Comparison of ENCODE assay signal across 12 cellular contexts in the genomic region with DNA sequence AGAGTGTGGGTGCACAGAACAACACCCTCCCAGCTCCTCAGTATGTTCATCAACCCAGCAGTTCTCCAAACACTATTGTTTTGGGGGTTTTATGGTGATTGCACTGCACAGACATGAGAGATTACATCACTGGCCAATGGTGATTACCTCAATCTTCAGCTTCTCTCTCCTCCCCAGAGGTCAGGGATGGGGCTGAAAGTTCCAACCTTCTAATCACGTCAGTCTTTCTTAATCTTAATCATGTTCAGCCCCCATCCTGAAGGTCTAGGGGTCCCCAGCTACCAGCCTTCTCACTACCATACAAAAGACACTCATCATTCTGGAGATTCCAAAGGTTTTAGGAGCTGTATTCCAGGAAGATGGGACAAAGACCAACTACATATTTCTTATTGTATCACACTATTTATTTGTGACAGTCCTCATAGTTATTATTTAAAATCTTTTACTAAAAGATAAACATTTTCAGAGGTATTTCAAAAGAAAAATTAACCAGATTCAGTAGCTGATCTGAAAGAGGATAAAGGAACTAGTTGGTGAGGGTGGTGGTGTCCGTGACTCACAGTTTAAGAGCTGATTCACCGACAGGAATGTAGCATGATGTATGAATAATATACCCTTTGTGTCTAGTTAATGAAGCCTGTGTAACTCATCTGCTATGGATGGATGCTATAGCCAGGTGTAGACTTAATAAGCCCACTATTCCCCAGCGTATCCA. TPM values are rescaled to one million over a fixed set of nuclear protein-coding genes. Genes with fewer than 3 reads are reported as not detected.
A peak's percentile ranks its signal among the peaks of the same experiment; 100 is the strongest.
DNase-seq lines count a peak whose midpoint lies in the region; ATAC-seq and TF ChIP-seq lines count a peak whose summit lies in the region.
"Had no signal": no experiment of that assay in that cellular context is flagged by ENCODE, and none has a peak within 500 bp of the region (broad histone marks: within the 10 kb centered on the region; RNA-seq: fewer than 3 reads in every experiment).

No MANE protein-coding gene starts in this region.

- H2AFZ ChIP-seq in mammary epithelial cell (ENCODE audit: low read depth, low read length), result peak overlapping the region; percentile 60

- H3K27me3 ChIP-seq in mammary epithelial cell (ENCODE audit: insufficient read depth, low read length), result no peaks in the 10 kb centered on the region
- H3K27me3 ChIP-seq in left lung, result no peaks in the 10 kb centered on the region

- CTCF ChIA-PET in mammary epithelial cell (lab: Charles Lee; ENCODE audit: low non-redundant PET), result no interaction called here

- H4K20me1 ChIP-seq in mammary epithelial cell (ENCODE audit: insufficient read depth, low read length), result no peaks in the 10 kb centered on the region

- H3K9me3 ChIP-seq in mammary epithelial cell (replicated peaks; ENCODE audit: insufficient read depth, low read length), result no peaks in the 10 kb centered on the region
- no peaks in the 10 kb centered on the region for H3K9me3 ChIP-seq in mucosa of descending colon
- no peaks in the 10 kb centered on the region for H3K9me3 ChIP-seq in left lung

- WGBS in mammary epithelial cell (ENCODE audit: low coverage, missing lambda C conversion rate), result 0% methylated on average over 4 of the region's 4 CpGs

- peak overlapping the region; percentile 93 for H3K27ac ChIP-seq in mammary epithelial cell (ENCODE audit: insufficient read depth, low read depth, low read length)
- no peak overlapping the region for H3K27ac ChIP-seq in left lung

- H3K4me3 ChIP-seq in mammary epithelial cell (replicated peaks in 1 of 3; ENCODE audit: insufficient read depth in 1 of 3, low read depth in 2 of 3, low read length in 3 of 3) (peak overlapping the region in 1 of 3 experiments; percentile 2), mucosa of descending colon (no peak overlapping the region), left lung (no peak overlapping the region)
- H3K4me3 ChIP-seq: skin epidermis had no signal

- ATAC-seq in mucosa of descending colon (peak; percentile 65), HG03280 (IDR thresholded peaks at IDR 0.05; ENCODE audit: unreplicated experiment) (no peak), GM21528 (IDR thresholded peaks at IDR 0.05; ENCODE audit: low FRiP score, unreplicated experiment) (no peak), HG03520 (IDR thresholded peaks at IDR 0.05; ENCODE audit: unreplicated experiment) (no peak), left lung (no peak)

- peak overlapping the region; percentile 76 for H3K4me2 ChIP-seq in mammary epithelial cell (ENCODE audit: insufficient read depth, low read depth, low read length)

- H3K4me1 ChIP-seq in mammary epithelial cell (ENCODE audit: insufficient read depth, low read length) (peaks cover 42% of the 10 kb centered on the region), mucosa of descending colon (ENCODE audit: low read depth) (peaks cover 15% of the 10 kb centered on the region), left lung (no peaks in the 10 kb centered on the region)

- peak overlapping the region; percentile 50 for H3K9ac ChIP-seq in mammary epithelial cell (ENCODE audit: insufficient read depth, low read length)

- intact Hi-C loops in mammary epithelial cell (cut with micrococcal nuclease), result no loop called here
- intact Hi-C loops in mucosa of descending colon (cut with DNase I, micrococcal nuclease), result no loop called here
- intact Hi-C loops in left lung (cut with DNase I), result no loop called here

- no peaks in the 10 kb centered on the region for H3K79me2 ChIP-seq in mammary epithelial cell (ENCODE audit: insufficient read depth, low read length)

- no peaks in the 10 kb centered on the region for H3K36me3 ChIP-seq in mammary epithelial cell (ENCODE audit: insufficient read depth, low read length)
- H3K36me3 ChIP-seq in mucosa of descending colon (ENCODE audit: low read depth), result no peaks in the 10 kb centered on the region
- H3K36me3 ChIP-seq in left lung, result no peaks in the 10 kb centered on the region

- in situ Hi-C loops in mammary epithelial cell (cut with MboI; ENCODE audit: low sequenced_read_pairs in 2 of 2), result no loop called here

- dilution Hi-C loops in mammary epithelial cell (cut with HindIII; ENCODE audit: low sequenced_read_pairs), result no loop called here

- BruUV-seq in mammary epithelial cell (replicated peaks; lab: Mats Ljungman, UMichigan), result TSS peak; percentile 78

- DNase-seq in EH (ENCODE audit: low read depth) (peak; percentile 88), NCI-H446 treated with DMSO at 0.1 percent for 48 hours (lab: John Stamatoyannopoulos, UW) (peak; percentile 57), mammary epithelial cell (peak; percentile 91), mucosa of descending colon (no peak), left lung (no peak)
- DNase-seq: activated CD4-positive, CD25-positive, alpha-beta regulatory T cell; GOT3 had no signal

- TF ChIP-seq CTCF in mammary epithelial cell (conservative IDR thresholded peaks at IDR 0.05 in 1 of 2, IDR thresholded peaks at IDR 0.05 in 1 of 2; ENCODE audit: extremely low read depth in 1 of 2, insufficient read depth in 1 of 2, low read depth in 1 of 2, low read length in 2 of 2), result no peak
- no peak for TF ChIP-seq CTCF in mucosa of descending colon (IDR thresholded peaks at IDR 0.05)
- no peak for TF ChIP-seq CTCF in left lung (IDR thresholded peaks at IDR 0.05)

RNA-seq across cellular contexts. Expression of gene RASEF, which starts 35.6 kb away (rescaled TPM):
- total RNA-seq in mammary epithelial cell, result 1 to 10 TPM; 1.5 to 3.3 TPM
- 1.1 TPM for polyA plus RNA-seq in mammary epithelial cell
- 0.93 TPM for polyA minus RNA-seq in mammary epithelial cell
- total RNA-seq in mucosa of descending colon, result 10 to 100 TPM; 17.2 to 40.7 (median 37.6) TPM
- total RNA-seq in left lung, result 10 to 100 TPM; 16.9 to 26.7 TPM
- total RNA-seq: myocyte had no signal

Comparison
In these comparisons a context has a peak if more than half of its experiments do, and no peak if none do; other contexts are left out.
1. DNase-seq: peak in EH (single experiment), NCI-H446 treated with DMSO at 0.1 percent for 48 hours (single experiment) and mammary epithelial cell (single experiment); none in mucosa of descending colon (0 of 3) and left lung (0 of 2).
2. RNA of gene RASEF, which starts 35.6 kb away (total RNA-seq): 17.2 to 40.7 TPM in mucosa of descending colon and 16.9 to 26.7 TPM in left lung; 1.5 to 3.3 TPM in mammary epithelial cell; every median in the first group is over 4 times any median in the second.